8 cellular contexts compared by ENCODE assay signal in genomic region chr15:26891448-26891881, GRCh38. TPM values are rescaled to one million over a fixed set of nuclear protein-coding genes. Genes with fewer than 3 reads are reported as not detected.
DNase-seq lines count a peak whose midpoint lies in the region; ATAC-seq lines count a peak whose summit lies in the region.

No MANE protein-coding gene starts in this region.

- DNase-seq in DMS153 treated with DMSO at 0.1 percent for 48 hours (lab: John Stamatoyannopoulos, UW; ENCODE audit: unreplicated experiment), result peak; percentile 19
- DNase-seq in NCI-H510A treated with DMSO at 0.1 percent for 48 hours (lab: John Stamatoyannopoulos, UW), result peak; percentile 61
- DNase-seq in adipocyte (ENCODE audit: low read depth), result peak; percentile 69
- peak; percentile 67 for DNase-seq in left cardiac atrium
- DNase-seq in retina, result peak; percentile 94
- no peak for DNase-seq in T-helper 9 cell

- peak overlapping the region; percentile 65 for H3K4me3 ChIP-seq in adipocyte (ENCODE audit: low read length)

- intact Hi-C loops in left cardiac atrium (cut with DNase I), result loop anchor here (10.0 kb wide), 2 partner anchors 123 to 463 kb away; no protein-coding TSS in a partner anchor

- peaks cover 25% of the 10 kb centered on the region for H3K27me3 ChIP-seq in adipocyte (replicated peaks; ENCODE audit: control insufficient read depth, insufficient read depth, low read length)

- no peak overlapping the region for H3K9ac ChIP-seq in adipocyte (ENCODE audit: low read length)

- no peaks in the 10 kb centered on the region for H3K9me3 ChIP-seq in adipocyte (ENCODE audit: control insufficient read depth, low read length)

- H3K4me1 ChIP-seq in adipocyte (ENCODE audit: control insufficient read depth, insufficient read depth, low read length), result peaks cover 6% of the 10 kb centered on the region

- ATAC-seq in HG02798 (IDR thresholded peaks at IDR 0.05; ENCODE audit: poor library complexity, unreplicated experiment), result peak; percentile 50
- ATAC-seq in left cardiac atrium, result peak; percentile 78
- ATAC-seq in HG03196 (IDR thresholded peaks at IDR 0.05; ENCODE audit: unreplicated experiment), result no peak

- no peaks in the 10 kb centered on the region for H3K36me3 ChIP-seq in adipocyte (ENCODE audit: control insufficient read depth, insufficient read depth, low read length, severe bottlenecking)

RNA-seq across cellular contexts. Expression of gene GABRA5, which starts 24.6 kb away (rescaled TPM):
- total RNA-seq in left cardiac atrium, result 1 to 10 TPM in 1 of 2 donors, under 1 TPM in 1; 0.68 to 1.6 TPM
